1 cellular context compared by ENCODE assay signal in the genomic region with DNA sequence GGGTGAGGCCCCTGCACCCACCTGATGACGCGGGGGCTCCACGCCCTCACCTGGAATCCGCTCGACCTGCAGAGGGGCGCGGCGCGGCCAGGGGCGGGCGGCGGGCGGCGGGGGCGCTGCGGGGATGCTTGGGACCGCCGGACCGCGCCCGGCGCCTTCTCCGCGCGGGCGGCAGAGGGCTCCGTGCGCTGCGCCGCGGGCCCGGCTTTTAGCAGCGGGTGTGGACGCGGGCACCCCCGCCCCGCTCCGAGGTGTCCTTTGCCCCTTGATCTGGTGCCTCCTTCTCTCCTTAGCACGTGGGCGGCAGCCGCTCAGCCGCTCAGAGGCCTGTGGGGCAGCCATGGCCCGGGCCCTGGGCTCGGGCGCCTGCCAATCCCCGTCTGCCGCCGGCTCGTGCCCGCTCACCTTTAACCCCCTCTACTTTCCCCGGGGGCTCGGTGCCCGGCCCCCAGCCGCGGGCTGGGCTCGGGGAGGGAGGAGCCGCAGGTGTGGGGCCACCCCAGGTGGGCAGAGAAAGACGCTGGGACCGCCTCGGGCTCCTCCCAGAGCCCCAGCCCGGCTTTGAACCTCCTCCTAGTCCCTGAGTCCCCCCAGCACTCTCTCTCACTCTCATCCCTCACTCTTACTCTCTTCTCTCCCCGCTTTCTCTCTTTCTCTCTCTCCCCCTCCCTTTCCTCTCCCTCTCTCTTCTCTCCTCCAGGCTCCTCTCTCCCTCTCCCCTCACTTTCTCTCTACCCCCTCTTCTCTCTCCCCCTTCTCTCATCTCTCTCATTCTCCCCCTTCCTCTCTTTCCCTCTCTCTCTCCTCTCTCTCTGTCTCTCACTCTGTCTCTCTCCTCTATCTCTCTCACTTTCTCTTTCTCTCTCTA.
A peak's percentile ranks its signal among the peaks of the same experiment; 100 is the strongest.
TF ChIP-seq lines count a peak whose summit lies in the region.

No MANE protein-coding gene starts in this region.

TF ChIP-seq in GM12878, 131 proteins besides CTCF, POLR2A, EP300 and RAD21:
- no peak for TF ChIP-seq PML (IDR thresholded peaks at IDR 0.05; ENCODE audit: low read length)
- TF ChIP-seq, protein P1, sequence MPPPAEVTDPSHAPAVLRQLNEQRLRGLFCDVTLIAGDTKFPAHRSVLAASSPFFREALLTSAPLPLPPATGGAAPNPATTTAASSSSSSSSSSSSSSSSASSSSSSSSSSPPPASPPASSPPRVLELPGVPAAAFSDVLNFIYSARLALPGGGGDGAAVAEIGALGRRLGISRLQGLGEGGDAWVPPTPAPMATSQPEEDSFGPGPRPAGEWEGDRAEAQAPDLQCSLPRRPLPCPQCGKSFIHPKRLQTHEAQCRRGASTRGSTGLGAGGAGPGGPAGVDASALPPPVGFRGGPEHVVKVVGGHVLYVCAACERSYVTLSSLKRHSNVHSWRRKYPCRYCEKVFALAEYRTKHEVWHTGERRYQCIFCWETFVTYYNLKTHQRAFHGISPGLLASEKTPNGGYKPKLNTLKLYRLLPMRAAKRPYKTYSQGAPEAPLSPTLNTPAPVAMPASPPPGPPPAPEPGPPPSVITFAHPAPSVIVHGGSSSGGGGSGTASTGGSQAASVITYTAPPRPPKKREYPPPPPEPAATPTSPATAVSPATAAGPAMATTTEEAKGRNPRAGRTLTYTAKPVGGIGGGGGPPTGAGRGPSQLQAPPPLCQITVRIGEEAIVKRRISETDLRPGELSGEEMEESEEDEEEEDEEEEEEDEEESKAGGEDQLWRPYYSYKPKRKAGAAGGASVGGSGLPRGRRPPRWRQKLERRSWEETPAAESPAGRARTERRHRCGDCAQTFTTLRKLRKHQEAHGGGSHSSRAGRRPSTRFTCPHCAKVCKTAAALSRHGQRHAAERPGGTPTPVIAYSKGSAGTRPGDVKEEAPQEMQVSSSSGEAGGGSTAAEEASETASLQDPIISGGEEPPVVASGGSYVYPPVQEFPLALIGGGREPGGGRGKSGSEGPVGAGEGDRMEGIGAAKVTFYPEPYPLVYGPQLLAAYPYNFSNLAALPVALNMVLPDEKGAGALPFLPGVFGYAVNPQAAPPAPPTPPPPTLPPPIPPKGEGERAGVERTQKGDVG (CRISPR knock-in tag; IDR thresholded peaks at IDR 0.05): no peak
- no peak for TF ChIP-seq ZZZ3 (IDR thresholded peaks at IDR 0.05; ENCODE audit: control insufficient read depth, insufficient read length, low read depth)
- no peak for TF ChIP-seq HDGF (IDR thresholded peaks at IDR 0.05)
- no peak for TF ChIP-seq BACH1 (IDR thresholded peaks at IDR 0.05; ENCODE audit: borderline replicate concordance)
- TF ChIP-seq JUNB (IDR thresholded peaks at IDR 0.05): no peak
- no peak for TF ChIP-seq POLR2AphosphoS5 (IDR thresholded peaks at IDR 0.05; ENCODE audit: low read length)
- TF ChIP-seq NR2F1 (conservative IDR thresholded peaks at IDR 0.05): 0 out of 2 replicates have a peak, but pooled peaks have one; percentile 34
- TF ChIP-seq BHLHE40 (IDR thresholded peaks at IDR 0.05; ENCODE audit: borderline replicate concordance in 1 of 2, low read depth in 2 of 2, low read length in 1 of 2): peak in 1 of 2 experiments; percentile 37; a peak in 1 of 4 replicates
